ENCODE assay signal across 26 cellular contexts in genomic region chrX:96987228-96987627, GRCh38.
DNase-seq lines count a peak whose midpoint lies in the region; ATAC-seq and TF ChIP-seq lines count a peak whose summit lies in the region.
"Had no signal": no experiment of that assay in that cellular context is flagged by ENCODE, and none has a peak within 500 bp of the region (broad histone marks: within the 10 kb centered on the region; RNA-seq: fewer than 3 reads in every experiment).

No MANE protein-coding gene starts in this region.

- no peaks in the 10 kb centered on the region for H3K36me3 Mint-ChIP-seq in HFFc6 (ENCODE audit: low read depth)
- H3K36me3 Mint-ChIP-seq in activated CD4-positive, alpha-beta T cell treated with anti-CD3 and anti-CD28 coated beads for 36 hours (ENCODE audit: low read depth), result no peaks in the 10 kb centered on the region
- H3K36me3 Mint-ChIP-seq: stimulated activated naive B cell treated with anti-CD40 and anti-IgM and Interleukin-4, amounts not matched to agents 10 μg/mL and 1 μg/mL and 100 μg/mL, for 72 hours had no signal

- in situ Hi-C loops in brain microvascular endothelial cell (cut with HindIII; ENCODE audit: low pct_ligation_motif_present, low sequenced_read_pairs), result no loop called here

- H3K4me2 ChIP-seq in skeletal muscle satellite cell (ENCODE audit: low read length), result peak overlapping the region; percentile 12

- peak overlapping the region; percentile 18; the same call in 1 of the 2 replicates for H3K4me3 Mint-ChIP-seq in HFFc6
- no peak overlapping the region for H3K4me3 Mint-ChIP-seq in activated CD4-positive, alpha-beta T cell treated with anti-CD3 and anti-CD28 coated beads for 36 hours
- H3K4me3 Mint-ChIP-seq: activated CD4-positive, alpha-beta memory T cell treated with anti-CD3 and anti-CD28 coated beads for 36 hours; effector memory CD8-positive, alpha-beta T cell; nephron progenitor cell; stimulated activated naive B cell treated with anti-CD40 and anti-IgM and Interleukin-4, amounts not matched to agents 10 μg/mL and 1 μg/mL and 100 μg/mL, for 72 hours; T-helper 2 cell treated with Interferon-gamma antibody and Interleukin-4, amounts not matched to agents 5 μg/mL and 100 μg/mL, for 36 hours had no signal

- CTCF ChIA-PET in activated CD4-positive, alpha-beta T cell treated with anti-CD3 and anti-CD28 coated beads for 36 hours (lab: Charles Lee), result no interaction called here

- H3K27me3 ChIP-seq in brain microvascular endothelial cell (replicated peaks), result no peaks in the 10 kb centered on the region
- no peaks in the 10 kb centered on the region for H3K27me3 ChIP-seq in skeletal muscle satellite cell (ENCODE audit: control insufficient read depth, insufficient read depth, low read length)
- H3K27me3 ChIP-seq: adrenal gland, cardiac muscle cell, upper lobe of left lung had no signal

- intact Hi-C loops in activated CD4-positive, alpha-beta T cell treated with anti-CD3 and anti-CD28 coated beads for 36 hours (cut with DNase I, micrococcal nuclease), result no loop called here

- H3K27ac Mint-ChIP-seq in HFFc6, result peak overlapping the region; percentile 65
- H3K27ac Mint-ChIP-seq in activated CD4-positive, alpha-beta T cell treated with anti-CD3 and anti-CD28 coated beads for 36 hours, result no peak overlapping the region
- H3K27ac Mint-ChIP-seq: activated CD4-positive, alpha-beta memory T cell treated with anti-CD3 and anti-CD28 coated beads for 36 hours; effector memory CD8-positive, alpha-beta T cell; nephron progenitor cell; stimulated activated naive B cell treated with anti-CD40 and anti-IgM and Interleukin-4, amounts not matched to agents 10 μg/mL and 1 μg/mL and 100 μg/mL, for 72 hours; T-helper 2 cell treated with Interferon-gamma antibody and Interleukin-4, amounts not matched to agents 5 μg/mL and 100 μg/mL, for 36 hours had no signal

- peaks cover 11% of the 10 kb centered on the region for H3K4me1 Mint-ChIP-seq in HFFc6 (ENCODE audit: low read depth)
- H3K4me1 Mint-ChIP-seq in activated CD4-positive, alpha-beta T cell treated with anti-CD3 and anti-CD28 coated beads for 36 hours, result no peaks in the 10 kb centered on the region
- H3K4me1 Mint-ChIP-seq: stimulated activated naive B cell treated with anti-CD40 and anti-IgM and Interleukin-4, amounts not matched to agents 10 μg/mL and 1 μg/mL and 100 μg/mL, for 72 hours had no signal

- H3K9me3 Mint-ChIP-seq in HFFc6, result no peaks in the 10 kb centered on the region
- H3K9me3 Mint-ChIP-seq in activated CD4-positive, alpha-beta T cell treated with anti-CD3 and anti-CD28 coated beads for 36 hours (ENCODE audit: low read depth), result no peaks in the 10 kb centered on the region
- H3K9me3 Mint-ChIP-seq: activated CD4-positive, alpha-beta memory T cell treated with anti-CD3 and anti-CD28 coated beads for 36 hours; effector memory CD8-positive, alpha-beta T cell; nephron progenitor cell; stimulated activated naive B cell treated with anti-CD40 and anti-IgM and Interleukin-4, amounts not matched to agents 10 μg/mL and 1 μg/mL and 100 μg/mL, for 72 hours; T-helper 2 cell treated with Interferon-gamma antibody and Interleukin-4, amounts not matched to agents 5 μg/mL and 100 μg/mL, for 36 hours had no signal

- H3K9ac ChIP-seq in skeletal muscle satellite cell (ENCODE audit: low read depth, low read length), result no peak overlapping the region

- TF ChIP-seq CTCF in HFFc6 (IDR thresholded peaks at IDR 0.05) (no peak), brain microvascular endothelial cell (IDR thresholded peaks at IDR 0.05; ENCODE audit: low read depth, low read length, missing control alignments) (no peak), fibroblast of pulmonary artery (IDR thresholded peaks at IDR 0.05; ENCODE audit: low read length, missing control alignments) (no peak)

- H3K9me3 ChIP-seq in skeletal muscle satellite cell (replicated peaks; ENCODE audit: low read length), result no peaks in the 10 kb centered on the region
- H3K9me3 ChIP-seq: adrenal gland, upper lobe of left lung had no signal

- H3K4me3 ChIP-seq in brain microvascular endothelial cell (ENCODE audit: low read depth, low read length), result no peak overlapping the region
- H3K4me3 ChIP-seq in fibroblast of pulmonary artery (replicated peaks; ENCODE audit: low read depth, low read length), result no peak overlapping the region
- H3K4me3 ChIP-seq in skeletal muscle satellite cell (ENCODE audit: low read length), result no peak overlapping the region
- H3K4me3 ChIP-seq: adrenal gland, cardiac muscle cell, coronary artery, upper lobe of left lung had no signal

- H3K36me3 ChIP-seq in brain microvascular endothelial cell (replicated peaks) (no peaks in the 10 kb centered on the region), skeletal muscle satellite cell (ENCODE audit: insufficient read depth, low read length) (no peaks in the 10 kb centered on the region)
- H3K36me3 ChIP-seq: adrenal gland, cardiac muscle cell, upper lobe of left lung had no signal

- H3K4me1 ChIP-seq in skeletal muscle satellite cell (ENCODE audit: control insufficient read depth, insufficient read depth, low read length), result peaks cover 5% of the 10 kb centered on the region
- H3K4me1 ChIP-seq: adrenal gland, upper lobe of left lung had no signal

- DNase-seq in HFFc6 (peak; percentile 34), brain microvascular endothelial cell (peak; percentile 7), fibroblast of pulmonary artery (ENCODE audit: low read depth) (peak; percentile 41)
- no peak for DNase-seq in activated CD4-positive, alpha-beta T cell treated with anti-CD3 and anti-CD28 coated beads for 36 hours
- DNase-seq: activated CD4-positive, alpha-beta memory T cell treated with anti-CD3 and anti-CD28 coated beads for 36 hours; activated CD4-positive, CD25-positive, alpha-beta regulatory T cell treated with anti-CD3 and anti-CD28 coated beads, Interleukin-2, amount 50 U/mL, for 72 hours; activated naive CD4-positive, alpha-beta T cell treated with Interleukin-2 at 50 U/mL for 16 hours; adrenal gland; effector memory CD8-positive, alpha-beta T cell; erythroblast; GF-D8; hypothalamus; NCI-H146; NCI-H446 treated with DMSO at 0.1 percent for 48 hours; NCI-H82; nephron progenitor cell; small intestine; stimulated activated naive B cell treated with anti-CD40 and anti-IgM and Interleukin-4, amounts not matched to agents 10 μg/mL and 1 μg/mL and 100 μg/mL, for 72 hours; upper lobe of left lung had no signal

- POLR2A ChIA-PET in activated CD4-positive, alpha-beta T cell treated with anti-CD3 and anti-CD28 coated beads for 36 hours (lab: Charles Lee), result no interaction called here

- H3K27ac ChIP-seq in brain microvascular endothelial cell, result no peak overlapping the region
- H3K27ac ChIP-seq: adrenal gland, C4-2B, cardiac muscle cell, coronary artery, upper lobe of left lung had no signal

- no peaks in the 10 kb centered on the region for H3K27me3 Mint-ChIP-seq in HFFc6 (ENCODE audit: insufficient read depth)
- H3K27me3 Mint-ChIP-seq in activated CD4-positive, alpha-beta T cell treated with anti-CD3 and anti-CD28 coated beads for 36 hours, result no peaks in the 10 kb centered on the region
- H3K27me3 Mint-ChIP-seq: activated CD4-positive, alpha-beta memory T cell treated with anti-CD3 and anti-CD28 coated beads for 36 hours; effector memory CD8-positive, alpha-beta T cell; stimulated activated naive B cell treated with anti-CD40 and anti-IgM and Interleukin-4, amounts not matched to agents 10 μg/mL and 1 μg/mL and 100 μg/mL, for 72 hours had no signal

- ATAC-seq in activated CD4-positive, alpha-beta T cell treated with anti-CD3 and anti-CD28 coated beads for 36 hours, result no peak
- ATAC-seq in HG02938 (IDR thresholded peaks at IDR 0.05; ENCODE audit: unreplicated experiment) (no peak), GM21528 (IDR thresholded peaks at IDR 0.05; ENCODE audit: low FRiP score, unreplicated experiment) (no peak)
- ATAC-seq: effector memory CD8-positive, alpha-beta T cell; stimulated activated naive B cell treated with anti-CD40 and anti-IgM and Interleukin-4, amounts not matched to agents 10 μg/mL and 1 μg/mL and 100 μg/mL, for 72 hours had no signal
